In genomic region chr9:91884746-91885687, GRCh38 we compare ENCODE assay signal across 16 cellular contexts.
DNase-seq lines count a peak whose midpoint lies in the region; ATAC-seq and TF ChIP-seq lines count a peak whose summit lies in the region.
"Had no signal": no experiment of that assay in that cellular context is flagged by ENCODE, and none has a peak within 500 bp of the region (broad histone marks: within the 10 kb centered on the region; RNA-seq: fewer than 3 reads in every experiment).

No MANE protein-coding gene starts in this region.

- TF ChIP-seq CTCF in esophagus squamous epithelium (IDR thresholded peaks at IDR 0.05) (no peak), stomach (IDR thresholded peaks at IDR 0.05) (no peak), heart left ventricle (IDR thresholded peaks at IDR 0.05) (no peak)

- no peak overlapping the region for H3K4me3 ChIP-seq in HUES64 (ENCODE audit: low read length)
- H3K4me3 ChIP-seq in esophagus squamous epithelium = no peak overlapping the region
- H3K4me3 ChIP-seq in mesendoderm (ENCODE audit: low read length) = no peak overlapping the region
- no peak overlapping the region for H3K4me3 ChIP-seq in stomach
- H3K4me3 ChIP-seq in heart left ventricle = no peak overlapping the region
- H3K4me3 ChIP-seq in MG63 = no peak overlapping the region
- H3K4me3 ChIP-seq: BLaER1 treated with 17β-estradiol and CSF1 and Interleukin-3, amounts not matched to agents 10 nM and 100 nM; esophagus muscularis mucosa; GM12878; tibial nerve had no signal

- peaks cover 3% of the 10 kb centered on the region; the same call in 1 of the 2 replicates for H3K36me3 ChIP-seq in HUES64 (ENCODE audit: insufficient read depth, low read length)
- no peaks in the 10 kb centered on the region for H3K36me3 ChIP-seq in esophagus squamous epithelium
- H3K36me3 ChIP-seq in mesendoderm (ENCODE audit: control insufficient read depth, insufficient read depth, low read length) = peaks cover 3% of the 10 kb centered on the region
- H3K36me3 ChIP-seq in stomach = no peaks in the 10 kb centered on the region
- no peaks in the 10 kb centered on the region for H3K36me3 ChIP-seq in heart left ventricle
- H3K36me3 ChIP-seq in MG63 = no peaks in the 10 kb centered on the region
- H3K36me3 ChIP-seq: BLaER1 treated with 17β-estradiol and CSF1 and Interleukin-3, amounts not matched to agents 10 nM and 100 nM; esophagus muscularis mucosa; tibial nerve had no signal

- H3K23ac ChIP-seq in mesendoderm (ENCODE audit: low read length) = no peak overlapping the region

- H3K4me2 ChIP-seq in mesendoderm (ENCODE audit: low read length) = no peak overlapping the region
- H3K4me2 ChIP-seq: BLaER1 treated with 17β-estradiol and CSF1 and Interleukin-3, amounts not matched to agents 10 nM and 100 nM had no signal

- H3K27ac ChIP-seq in HUES64 (ENCODE audit: low read depth, low read length) = peak overlapping the region; percentile 77
- H3K27ac ChIP-seq in esophagus squamous epithelium = peak overlapping the region in 3 of 4 donors; percentile 43 to 70 (median 52)
- H3K27ac ChIP-seq in mesendoderm (ENCODE audit: low read depth, low read length) = peak overlapping the region; percentile 76
- H3K27ac ChIP-seq in stomach = peak overlapping the region in 4 of 5 donors; percentile 35 to 66 (median 43)
- H3K27ac ChIP-seq in heart left ventricle = peak overlapping the region in 3 of 12 donors; percentile 14 to 51 (median 40)
- H3K27ac ChIP-seq: BLaER1 treated with 17β-estradiol and CSF1 and Interleukin-3, amounts not matched to agents 10 nM and 100 nM; tibial nerve had no signal

- H3K4ac ChIP-seq in mesendoderm (ENCODE audit: low read depth, low read length) = peak overlapping the region; percentile 24

- H3K79me2 ChIP-seq in mesendoderm (ENCODE audit: control insufficient read depth, insufficient read depth, low read length) = peaks cover 23% of the 10 kb centered on the region

- peak overlapping the region; percentile 89 for H3K18ac ChIP-seq in mesendoderm (ENCODE audit: low read length)

- H3K27me3 ChIP-seq in HUES64 (ENCODE audit: insufficient read depth, low read length) = peaks cover 30% of the 10 kb centered on the region
- peaks cover 0 to 29% (median 0%) of the 10 kb centered on the region in 4 donors for H3K27me3 ChIP-seq in esophagus squamous epithelium
- no peaks in the 10 kb centered on the region for H3K27me3 ChIP-seq in mesendoderm (ENCODE audit: insufficient read depth, low read length, poor library complexity)
- H3K27me3 ChIP-seq in stomach = no peaks in the 10 kb centered on the region
- H3K27me3 ChIP-seq in heart left ventricle = peaks cover 0 to 12% (median 0%) of the 10 kb centered on the region in 9 donors
- no peaks in the 10 kb centered on the region for H3K27me3 ChIP-seq in MG63
- H3K27me3 ChIP-seq: BLaER1 treated with 17β-estradiol and CSF1 and Interleukin-3, amounts not matched to agents 10 nM and 100 nM; esophagus muscularis mucosa; tibial nerve had no signal

- no peak overlapping the region for H4K5ac ChIP-seq in mesendoderm (ENCODE audit: low read length)

- H3K9ac ChIP-seq in HUES64 (ENCODE audit: low read depth, low read length) = peak overlapping the region; percentile 44; the same call in 1 of the 2 replicates
- peak overlapping the region; percentile 41 for H3K9ac ChIP-seq in mesendoderm (ENCODE audit: low read length)
- H3K9ac ChIP-seq: BLaER1 treated with 17β-estradiol and CSF1 and Interleukin-3, amounts not matched to agents 10 nM and 100 nM had no signal

- peak overlapping the region; percentile 73 for H3K56ac ChIP-seq in mesendoderm (ENCODE audit: low read length)

- H2BK5ac ChIP-seq in mesendoderm (ENCODE audit: low read length) = peak overlapping the region; percentile 49

- H3K79me1 ChIP-seq in mesendoderm (ENCODE audit: low read length) = peaks cover 29% of the 10 kb centered on the region

- no peak overlapping the region for H4K8ac ChIP-seq in mesendoderm (ENCODE audit: low read depth, low read length)

- no peak overlapping the region for H2AK5ac ChIP-seq in mesendoderm (ENCODE audit: low read length)

- TF ChIP-seq POLR2A in esophagus squamous epithelium (IDR thresholded peaks at IDR 0.05) (no peak), stomach (IDR thresholded peaks at IDR 0.05) (no peak), heart left ventricle (IDR thresholded peaks at IDR 0.05) (no peak)

- intact Hi-C loops in esophagus squamous epithelium (cut with DNase I) (no loop called here), stomach (cut with DNase I; ENCODE audit: low total_unique reads) (no loop called here), heart left ventricle (cut with DNase I) (no loop called here)

- DNase-seq in esophagus squamous epithelium (lab: John Stamatoyannopoulos, UW) (no peak), mesendoderm (peak; percentile 63), stomach (no peak), NCI-H1092 (lab: John Stamatoyannopoulos, UW) (no peak), heart left ventricle (no peak), MG63 (no peak)
- DNase-seq: activated CD4-positive, alpha-beta T cell treated with anti-CD3 and anti-CD28 coated beads for 48 hours; activated T-cell treated with anti-CD3 and anti-CD28 coated beads, Interleukin-2, amount 50 U/mL, for 4 hours; NCI-H2029 treated with DMSO at 0.1 percent for 48 hours; NCI-H774 had no signal

- H2BK120ac ChIP-seq in mesendoderm (ENCODE audit: low read depth, low read length) = no peak overlapping the region

- no peak overlapping the region for H2BK15ac ChIP-seq in mesendoderm (replicated peaks; ENCODE audit: low read depth)

- no peak for ATAC-seq in HG03039 (IDR thresholded peaks at IDR 0.05; ENCODE audit: unreplicated experiment)
- ATAC-seq in heart left ventricle = no peak
- ATAC-seq: activated T-cell treated with anti-CD3 and anti-CD28 coated beads, Interleukin-2, amount 50 U/mL, for 4 hours; GM12878 had no signal

- H3K4me1 ChIP-seq in HUES64 (ENCODE audit: insufficient read depth, low read length) (peaks cover 39% of the 10 kb centered on the region), esophagus squamous epithelium (peaks cover 0 to 17% (median 0%) of the 10 kb centered on the region in 3 donors), mesendoderm (ENCODE audit: control insufficient read depth, low read depth, low read length) (peaks cover 27% of the 10 kb centered on the region), stomach (peaks cover 11 to 58% (median 29%) of the 10 kb centered on the region in 4 donors), heart left ventricle (peaks cover 0 to 5% (median 0%) of the 10 kb centered on the region in 12 donors)
- H3K4me1 ChIP-seq: BLaER1 treated with 17β-estradiol and CSF1 and Interleukin-3, amounts not matched to agents 10 nM and 100 nM; tibial nerve had no signal

- H3K9me3 ChIP-seq in HUES64 (ENCODE audit: insufficient read depth, low read depth, low read length) = no peaks in the 10 kb centered on the region
- no peaks in the 10 kb centered on the region for H3K9me3 ChIP-seq in esophagus squamous epithelium
- no peaks in the 10 kb centered on the region for H3K9me3 ChIP-seq in stomach
- no peaks in the 10 kb centered on the region for H3K9me3 ChIP-seq in heart left ventricle
- H3K9me3 ChIP-seq in MG63 = no peaks in the 10 kb centered on the region
- H3K9me3 ChIP-seq: BLaER1 treated with 17β-estradiol and CSF1 and Interleukin-3, amounts not matched to agents 10 nM and 100 nM; esophagus muscularis mucosa; tibial nerve had no signal

- WGBS in HUES64 = 31% methylated on average over 11 of the region's 12 CpGs
- 77 to 81% methylated on average over 9 to 11 of the region's 12 CpGs for WGBS in esophagus squamous epithelium, 2 donors
- WGBS in mesendoderm (ENCODE audit: extremely low coverage, insufficient coverage, low lambda C conversion rate) = no CpG with 5 or more reads among the region's 12 CpGs
- 65 to 75% (median 70%) methylated on average over 12 of the region's 12 CpGs for WGBS in stomach, 5 donors
- whole genome bisulfite sequencing in heart left ventricle, 4 donors = 70 to 79% (median 78%) methylated on average over 12 of the region's 12 CpGs

- TF ChIP-seq EP300 in stomach (IDR thresholded peaks at IDR 0.05) = no peak
